Comparison of ENCODE assay signal across 20 cellular contexts in genomic region chr7:81331061-81332018, GRCh38.
DNase-seq lines count a peak whose midpoint lies in the region; ATAC-seq and TF ChIP-seq lines count a peak whose summit lies in the region.
"Had no signal": no experiment of that assay in that cellular context is flagged by ENCODE, and none has a peak within 500 bp of the region (broad histone marks: within the 10 kb centered on the region; RNA-seq: fewer than 3 reads in every experiment).

No MANE protein-coding gene starts in this region.

- no peak overlapping the region; the same call in 1 of the 2 replicates for H3K4ac ChIP-seq in IMR-90 (ENCODE audit: low read depth, low read length)

- no peak overlapping the region for H2AK5ac ChIP-seq in IMR-90 (ENCODE audit: low read depth, low read length)

- no peaks in the 10 kb centered on the region; the same call in none of the 2 replicates for H3K4me1 ChIP-seq in IMR-90 (ENCODE audit: control insufficient read depth, insufficient read depth, low read length)
- H3K4me1 ChIP-seq in vagina, result no peaks in the 10 kb centered on the region
- H3K4me1 ChIP-seq: ascending aorta, heart right ventricle, left ventricle myocardium inferior had no signal

- in situ Hi-C loops in IMR-90 (cut with MboI; ENCODE audit: low sequenced_read_pairs), result no loop called here
- in situ Hi-C loops in astrocyte of the spinal cord (cut with HindIII; ENCODE audit: low sequenced_read_pairs), result no loop called here

- H3K9me1 ChIP-seq in IMR-90 (ENCODE audit: insufficient read depth, low read length), result no peaks in the 10 kb centered on the region

- H3K27me3 ChIP-seq in IMR-90 (ENCODE audit: control insufficient read depth, insufficient read depth, low read length) (no peaks in the 10 kb centered on the region), vagina (no peaks in the 10 kb centered on the region)
- H3K27me3 ChIP-seq: ascending aorta, heart right ventricle had no signal

- H2AFZ ChIP-seq in IMR-90 (replicated peaks; ENCODE audit: low read length, poor library complexity), result no peak overlapping the region

- no peak overlapping the region for H3K9ac ChIP-seq in IMR-90 (ENCODE audit: low read depth, low read length)

- H3K27ac Mint-ChIP-seq in progenitor cell of endocrine pancreas, result no peak overlapping the region
- H3K27ac Mint-ChIP-seq: activated T-cell treated with anti-CD3 and anti-CD28 coated beads, Interleukin-2, amount 50 U/mL, for 72 hours; CD8-positive, alpha-beta memory T cell had no signal

- H4K20me1 ChIP-seq in IMR-90 (ENCODE audit: insufficient read depth, low read length), result no peaks in the 10 kb centered on the region

- no peak overlapping the region for H2BK15ac ChIP-seq in IMR-90 (ENCODE audit: low read depth, low read length)

- TF ChIP-seq POLR2A in IMR-90 (IDR thresholded peaks at IDR 0.05; ENCODE audit: low read depth, low read length) (no peak), vagina (IDR thresholded peaks at IDR 0.05) (no peak)

- no peak for TF ChIP-seq RAD21 in IMR-90 (IDR thresholded peaks at IDR 0.05; ENCODE audit: low read length)

- no peaks in the 10 kb centered on the region for H3K36me3 ChIP-seq in IMR-90 (ENCODE audit: control insufficient read depth, insufficient read depth, low read length)
- no peaks in the 10 kb centered on the region for H3K36me3 ChIP-seq in vagina
- H3K36me3 ChIP-seq: ascending aorta, heart right ventricle, left ventricle myocardium inferior had no signal

- POLR2A ChIA-PET in IMR-90 (lab: Charles Lee; ENCODE audit: unreplicated experiment), result no interaction called here

- no peak overlapping the region for H3K4me3 ChIP-seq in IMR-90 (ENCODE audit: insufficient read depth, low read depth, low read length)
- no peak overlapping the region for H3K4me3 ChIP-seq in astrocyte of the spinal cord (ENCODE audit: low read depth, low read length)
- H3K4me3 ChIP-seq in vagina, result no peak overlapping the region
- H3K4me3 ChIP-seq: ascending aorta, heart right ventricle, left ventricle myocardium inferior had no signal

- no CpG with 5 or more reads among the region's 1 CpG for WGBS in IMR-90 (ENCODE audit: extremely low coverage in 2 of 2, insufficient read length in 1 of 2), 2 experiments

- intact Hi-C loops in IMR-90 (cut with micrococcal nuclease), result no loop called here
- intact Hi-C loops in vagina (cut with DNase I), result no loop called here

- DNase-seq in IMR-90 (peak; percentile 48), astrocyte of the spinal cord (ENCODE audit: low read depth, low spot score) (peak; percentile 18), iris pigment epithelial cell (ENCODE audit: low read depth) (peak; percentile 58), vagina (ENCODE audit: extremely low spot score in 2 of 2) (no peak), H4 (ENCODE audit: low spot score) (no peak), progenitor cell of endocrine pancreas (ENCODE audit: low spot score, unreplicated experiment) (no peak)
- DNase-seq in stimulated activated naive CD4-positive, alpha-beta T cell (lab: John Stamatoyannopoulos, UW), result no peak
- DNase-seq: activated naive CD4-positive, alpha-beta T cell treated with anti-CD3 and anti-CD28 coated beads, Interleukin-2, amount 50 U/mL, for 16 hours; activated T-cell treated with anti-CD3 and anti-CD28 coated beads, Interleukin-2, amount 50 U/mL, for 72 hours; AML-193; CD8-positive, alpha-beta memory T cell; heart right ventricle; left ventricle myocardium inferior; NCI-H1417; NCI-H2107; NCI-H510A treated with DMSO at 0.1 percent for 48 hours; occipital lobe had no signal

- H3K36me3 Mint-ChIP-seq in progenitor cell of endocrine pancreas (ENCODE audit: insufficient read depth), result no peaks in the 10 kb centered on the region
- H3K36me3 Mint-ChIP-seq: CD8-positive, alpha-beta memory T cell had no signal

- H3K4me3 Mint-ChIP-seq in progenitor cell of endocrine pancreas (ENCODE audit: low read depth), result no peak overlapping the region
- H3K4me3 Mint-ChIP-seq: activated T-cell treated with anti-CD3 and anti-CD28 coated beads, Interleukin-2, amount 50 U/mL, for 72 hours; CD8-positive, alpha-beta memory T cell had no signal

- no peak overlapping the region for H2BK5ac ChIP-seq in IMR-90 (ENCODE audit: low read depth, low read length, poor library complexity, severe bottlenecking)

- H4K8ac ChIP-seq in IMR-90 (ENCODE audit: low read depth in 2 of 2, low read length in 2 of 2), result no peak overlapping the region

- H4K91ac ChIP-seq in IMR-90 (ENCODE audit: insufficient read depth, low read depth, low read length), result no peak overlapping the region

- H4K5ac ChIP-seq in IMR-90 (ENCODE audit: low read depth, low read length), result no peak overlapping the region

- H2BK120ac ChIP-seq in IMR-90 (ENCODE audit: low read depth, low read length), result no peak overlapping the region

- H3K27me3 Mint-ChIP-seq in progenitor cell of endocrine pancreas, result no peaks in the 10 kb centered on the region
- H3K27me3 Mint-ChIP-seq: CD8-positive, alpha-beta memory T cell had no signal

- H3K23ac ChIP-seq in IMR-90 (ENCODE audit: low read depth, low read length), result no peak overlapping the region

- no peaks in the 10 kb centered on the region for H3K79me1 ChIP-seq in IMR-90 (ENCODE audit: low read depth in 1 of 2, low read length in 2 of 2)

- TF ChIP-seq CTCF in IMR-90 (conservative IDR thresholded peaks at IDR 0.05; ENCODE audit: low read depth, low read length), result no peak
- TF ChIP-seq CTCF in astrocyte of the spinal cord (IDR thresholded peaks at IDR 0.05; ENCODE audit: low read depth, low read length), result no peak
- no peak for TF ChIP-seq CTCF in vagina (IDR thresholded peaks at IDR 0.05)
- TF ChIP-seq CTCF in progenitor cell of endocrine pancreas (IDR thresholded peaks at IDR 0.05; ENCODE audit: unreplicated experiment), result no peak

- no peak overlapping the region for H3K27ac ChIP-seq in IMR-90 (ENCODE audit: insufficient read depth, low read length)
- H3K27ac ChIP-seq in vagina, result peak overlapping the region; percentile 17
- H3K27ac ChIP-seq: ascending aorta, heart right ventricle, left ventricle myocardium inferior, RWPE1 had no signal

- H3K56ac ChIP-seq in IMR-90 (ENCODE audit: extremely low read depth, insufficient read depth, low read length), result no peak overlapping the region

- peaks cover 5% of the 10 kb centered on the region for H3K4me1 Mint-ChIP-seq in progenitor cell of endocrine pancreas (ENCODE audit: low read depth)
- H3K4me1 Mint-ChIP-seq: CD8-positive, alpha-beta memory T cell had no signal

- no peak overlapping the region for H2AK9ac ChIP-seq in IMR-90 (replicated peaks; ENCODE audit: low read depth, low read length, poor library complexity)

- CTCF ChIA-PET in IMR-90 (lab: Yijun Ruan, JAX), result interaction anchor here (0.7 kb wide), 1 partner anchor 23 kb away, joined by 3 read pairs; no protein-coding TSS in a partner anchor

- H3K9me3 ChIP-seq in IMR-90 (ENCODE audit: control insufficient read depth, insufficient read depth, low read length), result no peaks in the 10 kb centered on the region
- no peaks in the 10 kb centered on the region for H3K9me3 ChIP-seq in vagina
- H3K9me3 ChIP-seq: ascending aorta, heart right ventricle, left ventricle myocardium inferior had no signal

- dilution Hi-C loops in IMR-90 (cut with HindIII; ENCODE audit: low sequenced_read_pairs, unreplicated experiment), result no loop called here

- no peak overlapping the region for H2BK20ac ChIP-seq in IMR-90 (ENCODE audit: low read depth, low read length)

- ATAC-seq in IMR-90 (ENCODE audit: low read depth), result peak; percentile 79
- ATAC-seq: activated T-cell treated with anti-CD3 and anti-CD28 coated beads, Interleukin-2, amount 50 U/mL, for 72 hours; heart right ventricle; sciatic nerve had no signal

- no peak overlapping the region; the same call in 1 of the 2 replicates for H3K18ac ChIP-seq in IMR-90 (ENCODE audit: low read depth, low read length)

- peak overlapping the region; percentile 64; the same call in 1 of the 2 replicates for H3K4me2 ChIP-seq in IMR-90 (ENCODE audit: low read depth, low read length)

- no peak overlapping the region for H3K14ac ChIP-seq in IMR-90 (replicated peaks; ENCODE audit: low read depth, low read length)

- H3K9me3 Mint-ChIP-seq in progenitor cell of endocrine pancreas (ENCODE audit: low read depth), result peaks cover 8% of the 10 kb centered on the region

- BruUV-seq in IMR-90 (replicated peaks; lab: Mats Ljungman, UMichigan), result no TSS peak

TF ChIP-seq in IMR-90, 13 proteins besides CTCF, POLR2A, EP300 and RAD21:
- TF ChIP-seq NFE2L2 (IDR thresholded peaks at IDR 0.05; ENCODE audit: low read depth, low read length) (no peak), SMC3 (IDR thresholded peaks at IDR 0.05; ENCODE audit: low read depth, low read length) (no peak), RFX5 (IDR thresholded peaks at IDR 0.05; ENCODE audit: low read depth, low read length) (no peak), MAFK (IDR thresholded peaks at IDR 0.05; ENCODE audit: low read depth, low read length) (peak; percentile 24), RCOR1 (IDR thresholded peaks at IDR 0.05; ENCODE audit: insufficient replicate concordance, low read length) (no peak), CEBPB (IDR thresholded peaks at IDR 0.05; ENCODE audit: low read depth, low read length) (no peak), MAZ (IDR thresholded peaks at IDR 0.05; ENCODE audit: borderline replicate concordance, low read depth, low read length) (no peak), BHLHE40 (IDR thresholded peaks at IDR 0.05; ENCODE audit: low read depth, low read length) (no peak), CHD1 (IDR thresholded peaks at IDR 0.05; ENCODE audit: low read depth, low read length) (no peak)

Comparison
In these comparisons a context has a peak if more than half of its experiments do, and no peak if none do; other contexts are left out.
1. DNase-seq: peak in IMR-90 (single experiment), astrocyte of the spinal cord (single experiment) and iris pigment epithelial cell (single experiment); none in vagina (0 of 2), H4 (single experiment), progenitor cell of endocrine pancreas (single experiment) and stimulated activated naive CD4-positive, alpha-beta T cell (0 of 6).